ENCODE assay signal across 20 cellular contexts in the genomic region with DNA sequence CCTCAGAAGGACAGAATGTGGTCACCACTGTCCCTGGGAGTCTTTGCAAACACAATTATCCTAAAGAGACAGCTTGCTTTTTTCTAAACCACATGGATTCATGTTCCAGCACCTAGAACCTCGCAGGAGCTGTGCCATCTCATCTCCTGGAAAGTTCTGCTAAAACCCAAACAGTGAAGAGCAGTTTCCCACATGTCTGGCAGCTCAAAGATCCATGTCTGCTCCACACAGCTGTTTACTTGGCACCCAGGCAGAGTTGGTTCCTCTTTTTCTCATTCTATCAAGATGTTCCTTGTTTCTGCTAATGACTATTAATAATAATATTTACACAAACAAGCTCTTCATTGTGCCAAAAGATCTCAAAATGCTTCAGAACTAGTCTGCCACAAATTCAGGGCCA. TPM values are rescaled to one million over a fixed set of nuclear protein-coding genes. Genes with fewer than 3 reads are reported as not detected.
DNase-seq lines count a peak whose midpoint lies in the region; ATAC-seq and TF ChIP-seq lines count a peak whose summit lies in the region.
"Had no signal": no experiment of that assay in that cellular context is flagged by ENCODE, and none has a peak within 500 bp of the region (broad histone marks: within the 10 kb centered on the region; RNA-seq: fewer than 3 reads in every experiment).

No MANE protein-coding gene starts in this region.

- DNase-seq in LHCN-M2 (ENCODE audit: low read depth) (peak; percentile 10), left lung (no peak), RWPE1 (ENCODE audit: low spot score) (no peak), mucosa of descending colon (no peak), GM10266 (ENCODE audit: extremely low spot score) (no peak)
- DNase-seq: COR-L47, DMS153, EL, GOT3, NCI-H1417 treated with DMSO at 0.1 percent for 48 hours, NCI-H1930, NCI-H2171, NCI-H446, PC-3, SK-N-SH had no signal

- H3K4me2 ChIP-seq in BLaER1 treated with 17β-estradiol and CSF1 and Interleukin-3, amounts not matched to agents 10 nM and 100 nM, result peak overlapping the region in 6 of 11 experiments; percentile 9 to 81 (median 58); a peak in 10 of 22 replicates
- H3K4me2 ChIP-seq: BLaER1, SK-N-SH had no signal

- H3K27ac ChIP-seq in BLaER1 treated with 17β-estradiol and CSF1 and Interleukin-3, amounts not matched to agents 10 nM and 100 nM, result peak overlapping the region in 6 of 11 experiments; percentile 26 to 85 (median 74); a peak in 11 of 22 replicates
- H3K27ac ChIP-seq in left lung, result peak overlapping the region in 1 of 2 donors; percentile 49
- peak overlapping the region; percentile 12 for H3K27ac ChIP-seq in skeletal muscle tissue (ENCODE audit: low read depth, low read length)
- no peak overlapping the region for H3K27ac ChIP-seq in RWPE1
- H3K27ac ChIP-seq: BLaER1, HL-60 had no signal

- CTCF ChIA-PET in RWPE1 (lab: Yijun Ruan, JAX), result interaction anchor here (1.0 kb wide), 1 partner anchor 555 kb away, joined by 3 read pairs; no protein-coding TSS in a partner anchor

- no peak overlapping the region for H3K4me3 ChIP-seq in BLaER1 treated with 17β-estradiol and CSF1 and Interleukin-3, amounts not matched to agents 10 nM and 100 nM
- no peak overlapping the region for H3K4me3 ChIP-seq in left lung
- no peak overlapping the region for H3K4me3 ChIP-seq in skeletal muscle tissue (ENCODE audit: low read length in 3 of 3)
- no peak overlapping the region for H3K4me3 ChIP-seq in mucosa of descending colon
- H3K4me3 ChIP-seq: BLaER1 had no signal

- H3K4me1 ChIP-seq in BLaER1 treated with 17β-estradiol and CSF1 and Interleukin-3, amounts not matched to agents 10 nM and 100 nM, result peaks cover 0 to 92% (median 15%) of the 10 kb centered on the region in 10 experiments; a peak in 11 of 20 replicates
- H3K4me1 ChIP-seq in left lung (peaks cover 9 to 30% of the 10 kb centered on the region in 2 donors), skeletal muscle tissue (ENCODE audit: control insufficient read depth in 3 of 3, insufficient read depth in 3 of 3, low read length in 3 of 3) (no peaks in the 10 kb centered on the region), mucosa of descending colon (ENCODE audit: low read depth) (no peaks in the 10 kb centered on the region)
- H3K4me1 ChIP-seq: BLaER1 had no signal

- peaks cover 0 to 19% (median 0%) of the 10 kb centered on the region in 11 experiments; a peak in 3 of 22 replicates for H3K9me3 ChIP-seq in BLaER1 treated with 17β-estradiol and CSF1 and Interleukin-3, amounts not matched to agents 10 nM and 100 nM (replicated peaks in 1 of 11)
- no peaks in the 10 kb centered on the region for H3K9me3 ChIP-seq in left lung
- H3K9me3 ChIP-seq in skeletal muscle tissue (ENCODE audit: control insufficient read depth in 3 of 3, low read length in 3 of 3), result no peaks in the 10 kb centered on the region
- H3K9me3 ChIP-seq in mucosa of descending colon, result no peaks in the 10 kb centered on the region
- H3K9me3 ChIP-seq: BLaER1, SK-N-SH had no signal

- intact Hi-C loops in left lung (cut with DNase I), result no loop called here
- intact Hi-C loops in mucosa of descending colon (cut with DNase I, micrococcal nuclease), result no loop called here

- H3K36me3 ChIP-seq in BLaER1 treated with 17β-estradiol and CSF1 and Interleukin-3, amounts not matched to agents 10 nM and 100 nM, result no peaks in the 10 kb centered on the region
- H3K36me3 ChIP-seq in left lung, result no peaks in the 10 kb centered on the region
- no peaks in the 10 kb centered on the region for H3K36me3 ChIP-seq in skeletal muscle tissue (ENCODE audit: control insufficient read depth in 3 of 3, insufficient read depth in 3 of 3, low read length in 3 of 3)
- H3K36me3 ChIP-seq in mucosa of descending colon (ENCODE audit: low read depth), result no peaks in the 10 kb centered on the region
- H3K36me3 ChIP-seq: BLaER1 had no signal

- POLR2A ChIA-PET in RWPE1 (lab: Yijun Ruan, JAX; ENCODE audit: low non-redundant PET), result no interaction called here

- no peaks in the 10 kb centered on the region for H3K27me3 ChIP-seq in BLaER1 treated with 17β-estradiol and CSF1 and Interleukin-3, amounts not matched to agents 10 nM and 100 nM
- H3K27me3 ChIP-seq in left lung, result no peaks in the 10 kb centered on the region
- no peaks in the 10 kb centered on the region for H3K27me3 ChIP-seq in skeletal muscle tissue (ENCODE audit: control insufficient read depth in 3 of 3, insufficient read depth in 3 of 3, low read length in 3 of 3)
- H3K27me3 ChIP-seq: BLaER1 had no signal

- H3K9ac ChIP-seq in BLaER1 treated with 17β-estradiol and CSF1 and Interleukin-3, amounts not matched to agents 10 nM and 100 nM, result peak overlapping the region in 4 of 11 experiments; percentile 52 to 72 (median 56); a peak in 8 of 22 replicates
- no peak overlapping the region for H3K9ac ChIP-seq in skeletal muscle tissue (ENCODE audit: low read depth in 1 of 3, low read length in 3 of 3)
- H3K9ac ChIP-seq: BLaER1, SK-N-SH had no signal

- ATAC-seq in left lung (peak; percentile 16), mucosa of descending colon (no peak)
- ATAC-seq: PC-3 had no signal

- TF ChIP-seq CTCF in left lung (IDR thresholded peaks at IDR 0.05), result no peak
- no peak for TF ChIP-seq CTCF in RWPE1 (conservative IDR thresholded peaks at IDR 0.05; ENCODE audit: low read depth)
- TF ChIP-seq CTCF in mucosa of descending colon (IDR thresholded peaks at IDR 0.05), result no peak
- no peak for TF ChIP-seq CTCF in GM10266 (IDR thresholded peaks at IDR 0.05; ENCODE audit: control insufficient read depth, insufficient read depth, low read depth, missing control alignments)

- no peaks in the 10 kb centered on the region for H4K20me1 ChIP-seq in BLaER1 treated with 17β-estradiol and CSF1 and Interleukin-3, amounts not matched to agents 10 nM and 100 nM
- H4K20me1 ChIP-seq: BLaER1 had no signal

RNA-seq across cellular contexts. Expression of a gene that starts 30.1 kb away (rescaled TPM):
- total RNA-seq in LHCN-M2 (2014; rRNA removed), result 32.3 and 35.6 TPM in 2 replicates
- polyA plus RNA-seq in LHCN-M2 (2012), result 44.5 TPM
- total RNA-seq in left lung, result 10 to 100 TPM; 37.0 to 47.8 TPM
- 25.1 TPM for total RNA-seq in skeletal muscle tissue
- 10 to 100 TPM; 49.3 to 60.8 (median 52.5) TPM for total RNA-seq in mucosa of descending colon
- polyA plus RNA-seq: IgD-negative memory B cell had no signal
